ENCODE assay signal across 16 cellular contexts in genomic region chr12:19151298-19151697, GRCh38.
"Had no signal": no experiment of that assay in that cellular context is flagged by ENCODE, and none has a peak within 500 bp of the region (broad histone marks: within the 10 kb centered on the region; RNA-seq: fewer than 3 reads in every experiment).

No MANE protein-coding gene starts in this region.

- H3K4me3 Mint-ChIP-seq: activated CD8-positive, alpha-beta memory T cell treated with anti-CD3 and anti-CD28 coated beads, Interleukin-2, amount 10 ng/mL, durations not matched to agents 7 days and 5 days; activated naive CD4-positive, alpha-beta T cell treated with anti-CD3 and anti-CD28 coated beads, Interleukin-2, amount 50 U/mL, for 24 hours; activated T-cell treated with anti-CD3 and anti-CD28 coated beads, Interleukin-2, amount 50 U/mL, for 24 hours had no signal

- H3K4me3 ChIP-seq: colonic mucosa, suprapubic skin, upper lobe of left lung had no signal

- H3K36me3 Mint-ChIP-seq: activated naive CD4-positive, alpha-beta T cell treated with anti-CD3 and anti-CD28 coated beads, Interleukin-2, amount 50 U/mL, for 24 hours had no signal

- H3K9me3 ChIP-seq: colonic mucosa, neutrophil, suprapubic skin, upper lobe of left lung had no signal

- ATAC-seq: activated CD4-positive, CD25-positive, alpha-beta regulatory T cell treated with anti-CD3 and anti-CD28 coated beads, Interleukin-2, amount 50 U/mL, for 24 hours; activated CD8-positive, alpha-beta memory T cell treated with anti-CD3 and anti-CD28 coated beads, Interleukin-2, amount 10 ng/mL, durations not matched to agents 7 days and 5 days; foreskin keratinocyte; stimulated activated naive CD8-positive, alpha-beta T cell treated with anti-CD3 and anti-CD28 coated beads, Interleukin-15, Interleukin-2, amounts not matched to agents 100 U/mL and 50 U/mL, for 24 hours had no signal

- H3K4me1 ChIP-seq: colonic mucosa, foreskin keratinocyte had no signal

- H3K27me3 ChIP-seq: colonic mucosa, foreskin keratinocyte, neutrophil, suprapubic skin, upper lobe of left lung had no signal

- H3K9me3 Mint-ChIP-seq: activated naive CD4-positive, alpha-beta T cell treated with anti-CD3 and anti-CD28 coated beads, Interleukin-2, amount 50 U/mL, for 24 hours; activated T-cell treated with anti-CD3 and anti-CD28 coated beads, Interleukin-2, amount 50 U/mL, for 24 hours had no signal

- H3K27ac Mint-ChIP-seq: activated CD8-positive, alpha-beta memory T cell treated with anti-CD3 and anti-CD28 coated beads, Interleukin-2, amount 10 ng/mL, durations not matched to agents 7 days and 5 days; activated naive CD4-positive, alpha-beta T cell treated with anti-CD3 and anti-CD28 coated beads, Interleukin-2, amount 50 U/mL, for 24 hours; activated T-cell treated with anti-CD3 and anti-CD28 coated beads, Interleukin-2, amount 50 U/mL, for 24 hours had no signal

- H3K27me3 Mint-ChIP-seq: activated CD8-positive, alpha-beta memory T cell treated with anti-CD3 and anti-CD28 coated beads, Interleukin-2, amount 10 ng/mL, durations not matched to agents 7 days and 5 days had no signal

- DNase-seq: activated CD4-positive, alpha-beta T cell treated with anti-CD3 and anti-CD28 coated beads, Interleukin-2, amount 50 U/mL, for 48 hours; activated CD8-positive, alpha-beta memory T cell treated with anti-CD3 and anti-CD28 coated beads, Interleukin-2, amount 10 ng/mL, durations not matched to agents 7 days and 5 days; activated effector memory CD4-positive, alpha-beta T cell treated with Interleukin-2 at 50 U/mL for 16 hours; activated T-cell treated with anti-CD3 and anti-CD28 coated beads, Interleukin-2, amount 50 U/mL, for 24 hours; amniotic stem cell; colonic mucosa; foreskin keratinocyte; head of caudate nucleus; stimulated activated CD4-positive, alpha-beta T cell treated with anti-CD3 and anti-CD28 coated beads, Interleukin-12 subunit alpha, Interleukin-12 subunit beta, amount 100 ng/mL, for 4 hours; stimulated activated CD4-positive, alpha-beta T cell treated with anti-CD3 and anti-CD28 coated beads, Interleukin-2, amount 100 ng/mL, for 48 hours; stimulated activated naive CD8-positive, alpha-beta T cell treated with anti-CD3 and anti-CD28 coated beads, Interleukin-15, Interleukin-2, amounts not matched to agents 100 U/mL and 50 U/mL, for 24 hours; upper lobe of left lung had no signal

- H3K36me3 ChIP-seq: colonic mucosa, neutrophil, suprapubic skin had no signal

- H3K4me1 Mint-ChIP-seq: activated naive CD4-positive, alpha-beta T cell treated with anti-CD3 and anti-CD28 coated beads, Interleukin-2, amount 50 U/mL, for 24 hours had no signal

- H3K27ac ChIP-seq: colonic mucosa, foreskin keratinocyte, neutrophil, suprapubic skin, upper lobe of left lung had no signal
